In the genomic region with DNA sequence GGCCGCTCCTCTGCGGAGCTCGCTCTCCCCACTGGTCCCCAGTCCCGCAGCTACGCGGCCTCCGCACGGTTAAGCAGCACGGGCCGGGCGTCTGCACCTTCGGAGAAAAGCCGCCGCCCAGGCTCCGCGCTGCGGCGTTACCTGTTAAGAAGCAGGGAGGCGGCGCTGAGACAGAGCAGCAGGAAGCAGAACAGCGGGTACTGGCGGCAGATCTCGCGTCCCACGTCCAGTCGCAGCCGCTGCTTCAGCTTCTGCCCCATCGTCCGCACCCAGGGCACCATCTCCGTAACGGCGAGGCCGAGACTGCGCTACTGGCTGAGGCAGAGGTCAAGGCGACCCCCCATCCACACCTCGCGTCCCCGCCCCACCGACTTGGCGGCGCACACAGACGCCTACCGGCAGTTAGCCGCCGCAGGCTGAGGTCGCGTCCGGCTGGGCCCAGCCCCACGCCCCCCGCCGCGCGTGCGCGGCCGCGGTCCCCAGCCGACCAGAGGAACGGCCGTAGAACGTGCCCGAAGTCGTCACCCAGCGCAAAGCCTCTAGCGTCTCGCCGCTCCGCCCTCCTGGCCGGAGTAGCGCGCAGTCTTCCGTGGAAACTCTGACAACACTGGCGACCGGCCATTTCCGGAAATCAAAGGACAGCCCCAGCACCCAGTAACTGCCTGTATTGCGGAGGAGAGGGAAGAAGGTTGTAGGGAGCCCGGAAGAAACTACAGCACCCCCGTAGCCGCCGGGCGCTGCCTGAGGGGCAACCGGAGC, we compare ENCODE assay signal across 8 cellular contexts. TPM values are rescaled to one million over a fixed set of nuclear protein-coding genes. Genes with fewer than 3 reads are reported as not detected.
DNase-seq lines count a peak whose midpoint lies in the region; ATAC-seq and TF ChIP-seq lines count a peak whose summit lies in the region.

A gene with protein sequence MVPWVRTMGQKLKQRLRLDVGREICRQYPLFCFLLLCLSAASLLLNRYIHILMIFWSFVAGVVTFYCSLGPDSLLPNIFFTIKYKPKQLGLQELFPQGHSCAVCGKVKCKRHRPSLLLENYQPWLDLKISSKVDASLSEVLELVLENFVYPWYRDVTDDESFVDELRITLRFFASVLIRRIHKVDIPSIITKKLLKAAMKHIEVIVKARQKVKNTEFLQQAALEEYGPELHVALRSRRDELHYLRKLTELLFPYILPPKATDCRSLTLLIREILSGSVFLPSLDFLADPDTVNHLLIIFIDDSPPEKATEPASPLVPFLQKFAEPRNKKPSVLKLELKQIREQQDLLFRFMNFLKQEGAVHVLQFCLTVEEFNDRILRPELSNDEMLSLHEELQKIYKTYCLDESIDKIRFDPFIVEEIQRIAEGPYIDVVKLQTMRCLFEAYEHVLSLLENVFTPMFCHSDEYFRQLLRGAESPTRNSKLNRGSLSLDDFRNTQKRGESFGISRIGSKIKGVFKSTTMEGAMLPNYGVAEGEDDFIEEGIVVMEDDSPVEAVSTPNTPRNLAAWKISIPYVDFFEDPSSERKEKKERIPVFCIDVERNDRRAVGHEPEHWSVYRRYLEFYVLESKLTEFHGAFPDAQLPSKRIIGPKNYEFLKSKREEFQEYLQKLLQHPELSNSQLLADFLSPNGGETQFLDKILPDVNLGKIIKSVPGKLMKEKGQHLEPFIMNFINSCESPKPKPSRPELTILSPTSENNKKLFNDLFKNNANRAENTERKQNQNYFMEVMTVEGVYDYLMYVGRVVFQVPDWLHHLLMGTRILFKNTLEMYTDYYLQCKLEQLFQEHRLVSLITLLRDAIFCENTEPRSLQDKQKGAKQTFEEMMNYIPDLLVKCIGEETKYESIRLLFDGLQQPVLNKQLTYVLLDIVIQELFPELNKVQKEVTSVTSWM (minus strand): TSS at position 421 of the 759 bp plus-strand sequence. CDS start 140 bp downstream, at position 281.

- H3K4me3 ChIP-seq in GM12864 (ENCODE audit: low read depth, low read length) (peak within 1 kb of the TSS; percentile 58), osteoblast (ENCODE audit: insufficient read depth, low read length) (peak within 1 kb of the TSS; percentile 90), testis (peak within 1 kb of the TSS; percentile 76 to 91)

- intact Hi-C loops in testis (cut with DNase I; ENCODE audit: low total_unique reads), result loop anchor here (5.0 kb wide), 1 partner anchor 49 kb away; the partner anchor contains the start of gene SYNCRIP

- H4K20me1 ChIP-seq in osteoblast (ENCODE audit: insufficient read depth, low read length), result peaks cover 11% of the 10 kb centered on the region

- H3K36me3 ChIP-seq in osteoblast (ENCODE audit: insufficient read depth, low read length) (no peaks in the 10 kb centered on the region), testis (ENCODE audit: low read depth, missing control alignments) (no peaks in the 10 kb centered on the region)

- H3K27me3 ChIP-seq in osteoblast (ENCODE audit: insufficient read depth, low read length) (no peaks in the 10 kb centered on the region), testis (no peaks in the 10 kb centered on the region)

- ATAC-seq in HG02588 (IDR thresholded peaks at IDR 0.05; ENCODE audit: unreplicated experiment), result peak; percentile 92

- H3K9me3 ChIP-seq in osteoblast (ENCODE audit: low read depth, low read length), result no peaks in the 10 kb centered on the region
- H3K9me3 ChIP-seq in testis, result no peaks in the 10 kb centered on the region

- no peaks in the 10 kb centered on the region for H3K9me3 Mint-ChIP-seq in activated naive CD8-positive, alpha-beta T cell (ENCODE audit: low read depth)
- H3K9me3 Mint-ChIP-seq in glutamatergic neuron (ENCODE audit: unreplicated experiment), result peaks cover 9% of the 10 kb centered on the region

- peak within 1 kb of the TSS; percentile 85 for H3K4me2 ChIP-seq in osteoblast (ENCODE audit: insufficient read depth, low read length)

- H3K36me3 Mint-ChIP-seq in activated naive CD8-positive, alpha-beta T cell, result peaks cover 11% of the 10 kb centered on the region
- no peaks in the 10 kb centered on the region for H3K36me3 Mint-ChIP-seq in glutamatergic neuron (ENCODE audit: unreplicated experiment)

- H2AFZ ChIP-seq in osteoblast (ENCODE audit: low read length), result peak within 1 kb of the TSS; percentile 94

- H3K4me3 Mint-ChIP-seq in activated naive CD8-positive, alpha-beta T cell, result peak within 1 kb of the TSS; percentile 93
- H3K4me3 Mint-ChIP-seq in glutamatergic neuron (ENCODE audit: unreplicated experiment), result peak within 1 kb of the TSS; percentile 97

- peak within 1 kb of the TSS; percentile 86 for H3K27ac ChIP-seq in osteoblast (ENCODE audit: low read depth, low read length)
- peak within 1 kb of the TSS; percentile 93 to 94 for H3K27ac ChIP-seq in testis

- no peak for TF ChIP-seq POLR2A in testis (IDR thresholded peaks at IDR 0.05)

- peaks cover 43% of the 10 kb centered on the region for H3K79me2 ChIP-seq in osteoblast (ENCODE audit: insufficient read depth, low read length)

- peak within 1 kb of the TSS; percentile 89 for H3K27ac Mint-ChIP-seq in activated naive CD8-positive, alpha-beta T cell
- H3K27ac Mint-ChIP-seq in glutamatergic neuron (ENCODE audit: unreplicated experiment), result peak within 1 kb of the TSS; percentile 93

- peaks cover 46% of the 10 kb centered on the region for H3K4me1 Mint-ChIP-seq in activated naive CD8-positive, alpha-beta T cell (ENCODE audit: low read depth)
- peaks cover 10% of the 10 kb centered on the region for H3K4me1 Mint-ChIP-seq in glutamatergic neuron (ENCODE audit: low read depth, unreplicated experiment)

- peak; percentile 87 for DNase-seq in GM12864 (ENCODE audit: low read depth)
- peak; percentile 33 for DNase-seq in NCI-H1048 (lab: John Stamatoyannopoulos, UW)
- DNase-seq in SKM-1 treated with dmso at 0.1 percent for 144 hours (lab: John Stamatoyannopoulos, UW; ENCODE audit: unreplicated experiment), result peak; percentile 96
- DNase-seq in glutamatergic neuron, result peak; percentile 90
- DNase-seq in osteoblast (ENCODE audit: insufficient read length, low spot score, missing footprints), result peak; percentile 96
- DNase-seq in testis, result peak; percentile 94

- TF ChIP-seq CTCF in GM12864 (IDR thresholded peaks at IDR 0.05; ENCODE audit: low read depth, low read length, missing control alignments) (no peak), glutamatergic neuron (IDR thresholded peaks at IDR 0.05; ENCODE audit: partially characterized antibody, unreplicated experiment) (no peak), osteoblast (IDR thresholded peaks at IDR 0.05; ENCODE audit: extremely low read depth, low read depth, low read length) (no peak), testis (IDR thresholded peaks at IDR 0.05) (peak in 1 of 3 experiments; percentile 9)

- 0% methylated on average over 60 of the region's 82 CpGs; no CpG with 5 or more reads in 1 of the 2 donors for WGBS in testis, 2 donors

- no peaks in the 10 kb centered on the region for H3K27me3 Mint-ChIP-seq in activated naive CD8-positive, alpha-beta T cell
- peaks cover 7% of the 10 kb centered on the region for H3K27me3 Mint-ChIP-seq in glutamatergic neuron (ENCODE audit: unreplicated experiment)

- H3K4me1 ChIP-seq in osteoblast (ENCODE audit: insufficient read depth, low read length) (peaks cover 10% of the 10 kb centered on the region), testis (peaks cover 6% of the 10 kb centered on the region)

RNA-seq across cellular contexts. Expression of the gene that starts here (rescaled TPM):
- total RNA-seq in glutamatergic neuron (ENCODE audit: unreplicated experiment) (73.6 TPM), osteoblast (117 and 146 TPM in 2 replicates), testis (100 to 1,000 TPM; 108 to 142 TPM)
- polyA plus RNA-seq in testis (ENCODE audit: insufficient read depth, low read depth, low replicate concordance), result 170 TPM

Comparison
In these comparisons a context has a peak if more than half of its experiments do, and no peak if none do; other contexts are left out.
1. Peak in every context shown above with its lines: DNase-seq, ATAC-seq, H3K4me3 ChIP-seq and H3K27ac ChIP-seq.
2. DNase-seq: peak in every context shown above with its lines; median percentile 96 in SKM-1 treated with dmso at 0.1 percent for 144 hours; 96 in osteoblast; 94 in testis; 90 in glutamatergic neuron; 87 in GM12864; 33 in NCI-H1048.